ENCODE assay signal across 1 cellular context in the genomic region with DNA sequence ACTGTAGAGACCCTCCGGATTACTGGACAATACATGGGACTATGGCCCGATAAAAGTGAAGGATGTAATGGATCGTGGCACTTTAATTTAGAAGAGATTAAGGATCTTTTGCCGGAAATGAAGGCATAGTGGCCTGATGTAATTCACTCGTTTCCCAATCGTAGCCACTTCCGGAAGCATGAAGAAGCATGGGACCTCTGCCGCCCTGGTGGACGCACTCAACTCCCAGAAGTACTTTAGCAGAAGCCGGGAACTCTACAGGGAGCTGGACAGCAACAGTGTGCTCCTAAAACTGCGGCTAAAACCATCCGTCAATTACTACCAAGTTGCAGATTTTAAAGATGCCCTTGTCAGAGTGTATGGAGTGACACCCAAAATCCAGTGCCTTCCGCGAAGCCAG.
TF ChIP-seq lines count a peak whose summit lies in the region.

No MANE protein-coding gene starts in this region.

TF ChIP-seq in HepG2, 621 proteins besides CTCF, POLR2A, EP300 and RAD21 (continued from another document):
- no peak for TF ChIP-seq CSRNP1 (CRISPR knock-in tag; IDR thresholded peaks at IDR 0.05)
- TF ChIP-seq PLSCR1 (CRISPR knock-in tag; IDR thresholded peaks at IDR 0.05; ENCODE audit: borderline replicate concordance), result no peak
- no peak for TF ChIP-seq ZNF563 (CRISPR knock-in tag; IDR thresholded peaks at IDR 0.05)
- no peak for TF ChIP-seq ZNF292 (CRISPR knock-in tag; IDR thresholded peaks at IDR 0.05; ENCODE audit: borderline replicate concordance, low read depth)
- TF ChIP-seq CCDC6 (CRISPR knock-in tag; IDR thresholded peaks at IDR 0.05), result no peak
- no peak for TF ChIP-seq KDM2A (CRISPR knock-in tag; IDR thresholded peaks at IDR 0.05; ENCODE audit: borderline replicate concordance, low read depth)
- TF ChIP-seq, protein P1, sequence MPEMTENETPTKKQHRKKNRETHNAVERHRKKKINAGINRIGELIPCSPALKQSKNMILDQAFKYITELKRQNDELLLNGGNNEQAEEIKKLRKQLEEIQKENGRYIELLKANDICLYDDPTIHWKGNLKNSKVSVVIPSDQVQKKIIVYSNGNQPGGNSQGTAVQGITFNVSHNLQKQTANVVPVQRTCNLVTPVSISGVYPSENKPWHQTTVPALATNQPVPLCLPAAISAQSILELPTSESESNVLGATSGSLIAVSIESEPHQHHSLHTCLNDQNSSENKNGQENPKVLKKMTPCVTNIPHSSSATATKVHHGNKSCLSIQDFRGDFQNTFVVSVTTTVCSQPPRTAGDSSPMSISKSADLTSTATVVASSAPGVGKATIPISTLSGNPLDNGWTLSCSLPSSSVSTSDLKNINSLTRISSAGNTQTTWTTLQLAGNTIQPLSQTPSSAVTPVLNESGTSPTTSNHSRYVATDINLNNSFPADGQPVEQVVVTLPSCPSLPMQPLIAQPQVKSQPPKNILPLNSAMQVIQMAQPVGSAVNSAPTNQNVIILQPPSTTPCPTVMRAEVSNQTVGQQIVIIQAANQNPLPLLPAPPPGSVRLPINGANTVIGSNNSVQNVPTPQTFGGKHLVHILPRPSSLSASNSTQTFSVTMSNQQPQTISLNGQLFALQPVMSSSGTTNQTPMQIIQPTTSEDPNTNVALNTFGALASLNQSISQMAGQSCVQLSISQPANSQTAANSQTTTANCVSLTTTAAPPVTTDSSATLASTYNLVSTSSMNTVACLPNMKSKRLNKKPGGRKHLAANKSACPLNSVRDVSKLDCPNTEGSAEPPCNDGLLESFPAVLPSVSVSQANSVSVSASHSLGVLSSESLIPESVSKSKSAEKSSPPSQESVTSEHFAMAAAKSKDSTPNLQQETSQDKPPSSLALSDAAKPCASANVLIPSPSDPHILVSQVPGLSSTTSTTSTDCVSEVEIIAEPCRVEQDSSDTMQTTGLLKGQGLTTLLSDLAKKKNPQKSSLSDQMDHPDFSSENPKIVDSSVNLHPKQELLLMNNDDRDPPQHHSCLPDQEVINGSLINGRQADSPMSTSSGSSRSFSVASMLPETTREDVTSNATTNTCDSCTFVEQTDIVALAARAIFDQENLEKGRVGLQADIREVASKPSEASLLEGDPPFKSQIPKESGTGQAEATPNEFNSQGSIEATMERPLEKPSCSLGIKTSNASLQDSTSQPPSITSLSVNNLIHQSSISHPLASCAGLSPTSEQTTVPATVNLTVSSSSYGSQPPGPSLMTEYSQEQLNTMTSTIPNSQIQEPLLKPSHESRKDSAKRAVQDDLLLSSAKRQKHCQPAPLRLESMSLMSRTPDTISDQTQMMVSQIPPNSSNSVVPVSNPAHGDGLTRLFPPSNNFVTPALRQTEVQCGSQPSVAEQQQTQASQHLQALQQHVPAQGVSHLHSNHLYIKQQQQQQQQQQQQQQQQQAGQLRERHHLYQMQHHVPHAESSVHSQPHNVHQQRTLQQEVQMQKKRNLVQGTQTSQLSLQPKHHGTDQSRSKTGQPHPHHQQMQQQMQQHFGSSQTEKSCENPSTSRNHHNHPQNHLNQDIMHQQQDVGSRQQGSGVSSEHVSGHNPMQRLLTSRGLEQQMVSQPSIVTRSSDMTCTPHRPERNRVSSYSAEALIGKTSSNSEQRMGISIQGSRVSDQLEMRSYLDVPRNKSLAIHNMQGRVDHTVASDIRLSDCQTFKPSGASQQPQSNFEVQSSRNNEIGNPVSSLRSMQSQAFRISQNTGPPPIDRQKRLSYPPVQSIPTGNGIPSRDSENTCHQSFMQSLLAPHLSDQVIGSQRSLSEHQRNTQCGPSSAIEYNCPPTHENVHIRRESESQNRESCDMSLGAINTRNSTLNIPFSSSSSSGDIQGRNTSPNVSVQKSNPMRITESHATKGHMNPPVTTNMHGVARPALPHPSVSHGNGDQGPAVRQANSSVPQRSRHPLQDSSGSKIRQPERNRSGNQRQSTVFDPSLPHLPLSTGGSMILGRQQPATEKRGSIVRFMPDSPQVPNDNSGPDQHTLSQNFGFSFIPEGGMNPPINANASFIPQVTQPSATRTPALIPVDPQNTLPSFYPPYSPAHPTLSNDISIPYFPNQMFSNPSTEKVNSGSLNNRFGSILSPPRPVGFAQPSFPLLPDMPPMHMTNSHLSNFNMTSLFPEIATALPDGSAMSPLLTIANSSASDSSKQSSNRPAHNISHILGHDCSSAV (CRISPR knock-in tag; IDR thresholded peaks at IDR 0.05; ENCODE audit: borderline replicate concordance), result no peak
- no peak for TF ChIP-seq FOXJ3 (CRISPR knock-in tag; IDR thresholded peaks at IDR 0.05; ENCODE audit: borderline replicate concordance)
- no peak for TF ChIP-seq SAP130 (CRISPR knock-in tag; IDR thresholded peaks at IDR 0.05; ENCODE audit: low read depth)
- TF ChIP-seq RBM22 (optimal IDR thresholded peaks at IDR 0.05; ENCODE audit: low read length), result no peak
- no peak for TF ChIP-seq CBX5 (CRISPR knock-in tag; IDR thresholded peaks at IDR 0.05; ENCODE audit: borderline replicate concordance)
- TF ChIP-seq SP4 (CRISPR knock-in tag; IDR thresholded peaks at IDR 0.05), result no peak
- TF ChIP-seq PHF21A (CRISPR knock-in tag; IDR thresholded peaks at IDR 0.05), result no peak
- TF ChIP-seq PHF8 (CRISPR knock-in tag; IDR thresholded peaks at IDR 0.05), result no peak
- TF ChIP-seq YY1 (IDR thresholded peaks at IDR 0.05; ENCODE audit: insufficient read depth, insufficient replicate concordance, low read depth, low read length), result no peak
